In genomic region chr3:161220850-161221753, GRCh38 we compare ENCODE assay signal across 1 cellular context.
TF ChIP-seq lines count a peak whose summit lies in the region.

TSS of gene NMD3 (plus strand) at chr3:161221311. CDS start at chr3:161222014, 703 bp downstream.

TF ChIP-seq in K562, 482 proteins besides CTCF, POLR2A, EP300 and RAD21 (continued from another document and continues in another):
- peak; percentile 68; the same call in 1 of the 2 replicates for TF ChIP-seq ARID3A (IDR thresholded peaks at IDR 0.05; ENCODE audit: borderline replicate concordance, low read depth, low read length)
- TF ChIP-seq HBP1 (CRISPR knock-in tag; IDR thresholded peaks at IDR 0.05) = no peak
- TF ChIP-seq ZNF197 (CRISPR knock-in tag; IDR thresholded peaks at IDR 0.05; ENCODE audit: low read depth) = no peak
- TF ChIP-seq TARDBP (IDR thresholded peaks at IDR 0.05) = no peak
- peak; percentile 28 to 74 for TF ChIP-seq E2F6 (IDR thresholded peaks at IDR 0.05; ENCODE audit: borderline replicate concordance in 1 of 2, extremely low read depth in 1 of 2, insufficient read depth in 1 of 2, insufficient read length in 1 of 2, low read depth in 1 of 2, low read length in 1 of 2, poor library complexity in 1 of 2, severe bottlenecking in 1 of 2)
- TF ChIP-seq HINFP (tag; conservative IDR thresholded peaks at IDR 0.05; ENCODE audit: low read depth) = no peak
- peak; percentile 66; the same call in 1 of the 2 replicates for TF ChIP-seq ZBTB7A (IDR thresholded peaks at IDR 0.05; ENCODE audit: borderline replicate concordance, control insufficient read depth, low read depth, low read length)
- TF ChIP-seq PBX2 (CRISPR knock-in tag; IDR thresholded peaks at IDR 0.05; ENCODE audit: low read depth) = no peak
- no peak for TF ChIP-seq PBX2 (tag; conservative IDR thresholded peaks at IDR 0.05; ENCODE audit: low read depth)
- no peak for TF ChIP-seq LARP7 (IDR thresholded peaks at IDR 0.05)
- no peak for TF ChIP-seq USF1 (CRISPR knock-in tag; IDR thresholded peaks at IDR 0.05)
- TF ChIP-seq FOXO4 (CRISPR knock-in tag; IDR thresholded peaks at IDR 0.05) = no peak
- TF ChIP-seq RBM17 (IDR thresholded peaks at IDR 0.05; ENCODE audit: borderline replicate concordance, low read depth, low read length) = no peak
- TF ChIP-seq PHF20 (IDR thresholded peaks at IDR 0.05; ENCODE audit: partially characterized antibody) = peak; percentile 83
- 0 out of 4 replicates have a peak, but pooled peaks of 1 of the 2 experiments have one; percentile 7 for TF ChIP-seq RCOR1 (IDR thresholded peaks at IDR 0.05; ENCODE audit: borderline replicate concordance in 1 of 2, low read depth in 2 of 2, low read length in 2 of 2)
- TF ChIP-seq CHD4 (IDR thresholded peaks at IDR 0.05; ENCODE audit: insufficient read depth, insufficient replicate concordance, low read depth, low read length, poor library complexity, severe bottlenecking) = no peak
- no peak for TF ChIP-seq ZNF232 (CRISPR knock-in tag; IDR thresholded peaks at IDR 0.05)
- peak; percentile 88 for TF ChIP-seq EP400 (IDR thresholded peaks at IDR 0.05)
- no peak for TF ChIP-seq ELF4 (CRISPR knock-in tag; IDR thresholded peaks at IDR 0.05)
- TF ChIP-seq TSC22D4 (tag; IDR thresholded peaks at IDR 0.05) = no peak
- peak; percentile 70; the same call in 1 of the 2 replicates for TF ChIP-seq MTA3 (IDR thresholded peaks at IDR 0.05; ENCODE audit: borderline replicate concordance)
- TF ChIP-seq FOXA1 (IDR thresholded peaks at IDR 0.05; ENCODE audit: borderline replicate concordance) = no peak
- no peak for TF ChIP-seq E2F8 (IDR thresholded peaks at IDR 0.05; ENCODE audit: low read depth, partially characterized antibody)
- no peak for TF ChIP-seq ZNF696 (CRISPR knock-in tag; conservative IDR thresholded peaks at IDR 0.05)
- no peak for TF ChIP-seq ZNF282 (CRISPR knock-in tag; IDR thresholded peaks at IDR 0.05)
- TF ChIP-seq PKNOX1 (IDR thresholded peaks at IDR 0.05) = peak; percentile 60
- TF ChIP-seq ZBTB40 (IDR thresholded peaks at IDR 0.05) = 0 out of 2 replicates have a peak, but pooled peaks have one; percentile 33
- no peak for TF ChIP-seq ZBTB40 (CRISPR knock-in tag; IDR thresholded peaks at IDR 0.05)
